ENCODE assay signal across 8 cellular contexts in the genomic region with DNA sequence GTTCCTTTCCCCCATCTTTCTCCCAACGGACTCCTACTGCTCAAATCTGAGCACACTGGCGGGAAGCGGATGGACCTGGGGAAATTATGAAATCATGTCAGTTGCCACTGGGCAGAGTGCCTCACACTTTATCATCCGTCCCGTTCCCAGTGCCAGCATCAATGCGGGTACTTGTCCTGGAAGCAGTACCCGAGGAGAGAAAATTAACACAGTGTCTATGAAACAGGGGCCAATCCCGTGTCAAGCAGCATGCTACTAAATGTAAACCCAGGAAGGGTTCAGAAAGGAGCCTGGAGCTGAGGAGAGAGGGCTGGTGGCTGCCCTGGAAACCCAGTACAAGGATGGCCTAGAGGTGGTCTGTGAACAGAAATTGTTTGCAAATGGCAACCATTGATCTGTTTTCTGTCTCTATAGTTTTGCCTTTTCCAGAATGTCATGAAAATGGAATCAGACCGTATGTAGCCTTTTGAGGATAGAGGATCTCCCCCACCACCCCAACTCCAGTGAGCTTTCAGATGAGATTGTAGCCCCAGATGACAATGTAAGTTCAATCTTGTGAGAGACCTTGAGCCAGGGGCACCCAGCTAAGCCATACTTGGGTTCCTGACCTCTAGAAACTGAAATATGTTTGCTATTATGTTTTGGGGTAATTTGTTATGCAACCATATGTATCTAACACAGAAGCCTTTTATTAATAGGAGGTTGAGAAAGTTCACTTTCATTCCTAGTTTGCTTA. TPM values are rescaled to one million over a fixed set of nuclear protein-coding genes. Genes with fewer than 3 reads are reported as not detected.
DNase-seq lines count a peak whose midpoint lies in the region; ATAC-seq and TF ChIP-seq lines count a peak whose summit lies in the region.

No MANE protein-coding gene starts in this region.

- in situ Hi-C loops in transverse colon (cut with MboI; ENCODE audit: low pct_ligation_motif_present in 1 of 4, low pct_unique_long_range_greater_than_20kb in 1 of 4, low sequenced_read_pairs in 3 of 4), result no loop called here

- TF ChIP-seq CTCF in choroid plexus epithelial cell (conservative IDR thresholded peaks at IDR 0.05; ENCODE audit: low read depth, low read length) (no peak), lung (IDR thresholded peaks at IDR 0.05; ENCODE audit: control extremely low read depth, extremely low read depth) (no peak), transverse colon (IDR thresholded peaks at IDR 0.05) (no peak)

- H3K27ac ChIP-seq in lung (ENCODE audit: low read depth in 1 of 2, low read length in 1 of 2) (peak overlapping the region in 1 of 2 donors; percentile 93), transverse colon (peak overlapping the region; percentile 84 to 95 (median 94))

- no peak for TF ChIP-seq POLR2A in transverse colon (IDR thresholded peaks at IDR 0.05)

- H3K9me3 ChIP-seq in lung (ENCODE audit: control insufficient read depth in 2 of 2, insufficient read depth in 1 of 2, low read length in 1 of 2) (no peaks in the 10 kb centered on the region), transverse colon (no peaks in the 10 kb centered on the region)

- peak overlapping the region; percentile 63 for H3K4me3 ChIP-seq in choroid plexus epithelial cell (ENCODE audit: low read depth, low read length)
- peak overlapping the region; percentile 62 for H3K4me3 ChIP-seq in lung
- H3K4me3 ChIP-seq in transverse colon, result peak overlapping the region in 3 of 4 donors; percentile 53 to 62 (median 61)

- peaks cover 0 to 1% of the 10 kb centered on the region in 2 donors for H3K36me3 ChIP-seq in lung (ENCODE audit: control insufficient read depth in 2 of 2, insufficient read depth in 2 of 2, low read length in 2 of 2)
- no peaks in the 10 kb centered on the region for H3K36me3 ChIP-seq in transverse colon

- no peak for TF ChIP-seq EP300 in transverse colon (IDR thresholded peaks at IDR 0.05; ENCODE audit: low read depth)

- H3K27me3 ChIP-seq in lung (ENCODE audit: control insufficient read depth, insufficient read depth), result no peaks in the 10 kb centered on the region
- no peaks in the 10 kb centered on the region for H3K27me3 ChIP-seq in transverse colon

- intact Hi-C loops in transverse colon (cut with DNase I; ENCODE audit: low total_unique reads), result loop anchor here (5.0 to 10.0 kb wide), 2 partner anchors 45 to 83 kb away; a partner anchor contains a TSS

- peaks cover 5 to 7% of the 10 kb centered on the region in 2 donors for H3K4me1 ChIP-seq in lung (ENCODE audit: control insufficient read depth in 2 of 2, insufficient read depth in 2 of 2, low read length in 2 of 2)
- H3K4me1 ChIP-seq in transverse colon, result peaks cover 16 to 62% (median 27%) of the 10 kb centered on the region in 4 donors

- ATAC-seq in lung (ENCODE audit: insufficient read depth, low FRiP score), result no peak

- peak; percentile 49 for DNase-seq in GF-D8 (lab: John Stamatoyannopoulos, UW)
- peak; percentile 70 for DNase-seq in NCI-H69 (lab: John Stamatoyannopoulos, UW)
- DNase-seq in choroid plexus epithelial cell (ENCODE audit: low read depth), result no peak
- DNase-seq in lung (ENCODE audit: low spot score), result no peak
- DNase-seq in transverse colon, result peak; percentile 34
- no peak for DNase-seq in NCI-H510A (lab: John Stamatoyannopoulos, UW)
- DNase-seq in NCI-H2029 (lab: John Stamatoyannopoulos, UW), result no peak
- no peak for DNase-seq in cortex of kidney (lab: John Stamatoyannopoulos, UW)

- WGBS in lung, 2 donors, result 17 to 23% methylated on average over 9 of the region's 9 CpGs
- 6 to 18% methylated on average over 3 to 9 of the region's 9 CpGs for WGBS in transverse colon (ENCODE audit: low coverage in 1 of 2), 2 donors

RNA-seq across cellular contexts. Expression of a gene that starts 0.9 kb away (rescaled TPM):
- total RNA-seq in lung (10 to 100 TPM; 26.6 to 28.2 TPM), transverse colon (10 to 100 TPM; 15.3 to 36.8 (median 28.2) TPM)
- 1 to 10 TPM; 3.8 to 6.0 TPM for polyA plus RNA-seq in lung

Comparison
In these comparisons a context has a peak if more than half of its experiments do, and no peak if none do; other contexts are left out.
1. DNase-seq: peak in GF-D8 (single experiment), NCI-H69 (single experiment) and transverse colon (single experiment); none in choroid plexus epithelial cell (single experiment), lung (single experiment), NCI-H510A (single experiment), NCI-H2029 (single experiment) and cortex of kidney (single experiment).
2. Peak in every context shown above with its lines, with median percentiles within 50 percentile points of each other: H3K4me3 ChIP-seq.